1 cellular context compared by ENCODE assay signal in genomic region chr15:99677540-99678134, GRCh38.
TF ChIP-seq lines count a peak whose summit lies in the region.

No MANE protein-coding gene starts in this region.

TF ChIP-seq in HepG2, 621 proteins besides CTCF, POLR2A, EP300 and RAD21:
- TF ChIP-seq BRD4 (CRISPR knock-in tag; IDR thresholded peaks at IDR 0.05) (no peak), ZNF160 (CRISPR knock-in tag; IDR thresholded peaks at IDR 0.05) (no peak), MXD4 (CRISPR knock-in tag; IDR thresholded peaks at IDR 0.05) (no peak), HOXA3 (CRISPR knock-in tag; IDR thresholded peaks at IDR 0.05) (no peak), ZSCAN29 (CRISPR knock-in tag; conservative IDR thresholded peaks at IDR 0.05) (no peak), AKAP8 (CRISPR knock-in tag; IDR thresholded peaks at IDR 0.05) (no peak), MAX (IDR thresholded peaks at IDR 0.05) (no peak), RNF219 (CRISPR knock-in tag; IDR thresholded peaks at IDR 0.05) (no peak), ZNF558 (CRISPR knock-in tag; IDR thresholded peaks at IDR 0.05; ENCODE audit: borderline replicate concordance) (no peak), ZNF326 (CRISPR knock-in tag; IDR thresholded peaks at IDR 0.05; ENCODE audit: borderline replicate concordance) (no peak), TEF (CRISPR knock-in tag; IDR thresholded peaks at IDR 0.05) (no peak)
